8 cellular contexts compared by ENCODE assay signal in genomic region chr4:65998807-65999517, GRCh38.
DNase-seq lines count a peak whose midpoint lies in the region; FAIRE-seq and TF ChIP-seq lines count a peak whose summit lies in the region.
"Not testable (repeated sequence)": the region's sequence is repeated elsewhere in the genome, so short reads cannot be mapped to it uniquely, and the experiment has no call there.

No MANE protein-coding gene starts in this region.

- H3K4me3 ChIP-seq in SJCRH30: peak overlapping the region; percentile 73
- H3K4me3 ChIP-seq in fibroblast of villous mesenchyme (ENCODE audit: low read depth, low read length): peak overlapping the region; percentile 58

- not testable (repeated sequence) for H3K27me3 Mint-ChIP-seq in nephron (ENCODE audit: low read depth)

- DNase-seq in Caki2 (ENCODE audit: low read depth): peak; percentile 74
- peak; percentile 8 for DNase-seq in HEK293T (ENCODE audit: extremely low spot score)
- peak; percentile 63 for DNase-seq in NCI-H146 treated with DMSO at 0.1 percent for 48 hours (lab: John Stamatoyannopoulos, UW; ENCODE audit: unreplicated experiment)
- peak; percentile 45 for DNase-seq in NCI-H748 (lab: John Stamatoyannopoulos, UW; ENCODE audit: unreplicated experiment)
- DNase-seq in SJCRH30: peak; percentile 73 to 74
- peak; percentile 11 for DNase-seq in fibroblast of villous mesenchyme (ENCODE audit: low read depth)
- DNase-seq in urothelium cell line (ENCODE audit: low spot score): peak; percentile 8

- peak; percentile 5 for FAIRE-seq in urothelium cell line (lab: Jason Lieb, UNC)

- H3K4me3 Mint-ChIP-seq in nephron: peak overlapping the region; percentile 18 to 46 (median 27)

- not testable (repeated sequence) for H3K9me3 ChIP-seq in SJCRH30 (replicated peaks)

- POLR2A ChIA-PET in HEK293T (lab: Yijun Ruan, JAX): interaction anchor here (1.0 kb wide), 1 partner anchor 331 kb away, joined by 3 read pairs; no protein-coding TSS in a partner anchor

- H3K36me3 ChIP-seq in SJCRH30: not testable (repeated sequence)

- peak overlapping the region in 2 of 3 experiments; percentile 34 to 40 for H3K27ac Mint-ChIP-seq in nephron

- H3K27ac ChIP-seq in SJCRH30: peak overlapping the region; percentile 85

- not testable (repeated sequence) for H3K4me1 ChIP-seq in SJCRH30

- in situ Hi-C loops in Caki2 (cut with HindIII; ENCODE audit: low pct_unique_long_range_greater_than_20kb, low sequenced_read_pairs): not testable (repeated sequence)

- CTCF ChIA-PET in HEK293T (lab: Yijun Ruan, JAX): interaction anchor here (0.7 kb wide), 1 partner anchor 407 kb away, joined by 3 read pairs; no protein-coding TSS in a partner anchor

- H3K4me1 Mint-ChIP-seq in nephron: not testable (repeated sequence)

- not testable (repeated sequence) for H3K27me3 ChIP-seq in SJCRH30

- H3K36me3 Mint-ChIP-seq in nephron (ENCODE audit: low read depth): not testable (repeated sequence)

- not testable (repeated sequence) for H3K9me3 Mint-ChIP-seq in nephron

- not testable (repeated sequence) for TF ChIP-seq CTCF in fibroblast of villous mesenchyme (IDR thresholded peaks at IDR 0.05; ENCODE audit: insufficient read depth, low read depth, low read length); nephron (IDR thresholded peaks at IDR 0.05; ENCODE audit: unreplicated experiment in 3 of 3)

TF ChIP-seq in HEK293T, 16 proteins besides CTCF, POLR2A, EP300 and RAD21:
- TF ChIP-seq L3MBTL2 (conservative IDR thresholded peaks at IDR 0.05): peak; percentile 45; the same call in 1 of the 2 replicates
- 0 out of 2 replicates have a peak, but pooled peaks have one; percentile 47 for TF ChIP-seq NFRKB (IDR thresholded peaks at IDR 0.05)

Comparison
In these comparisons a context has a peak if more than half of its experiments do, and no peak if none do; other contexts are left out.
1. Peak in every context shown above with its lines: DNase-seq, H3K4me3 ChIP-seq and H3K27ac ChIP-seq.
2. DNase-seq: peak in every context shown above with its lines; median percentile 74 in Caki2; 74 in SJCRH30; 63 in NCI-H146 treated with DMSO at 0.1 percent for 48 hours; 45 in NCI-H748; 11 in fibroblast of villous mesenchyme; 8 in HEK293T; 8 in urothelium cell line.